Comparison of ENCODE assay signal across 6 cellular contexts in the genomic region with DNA sequence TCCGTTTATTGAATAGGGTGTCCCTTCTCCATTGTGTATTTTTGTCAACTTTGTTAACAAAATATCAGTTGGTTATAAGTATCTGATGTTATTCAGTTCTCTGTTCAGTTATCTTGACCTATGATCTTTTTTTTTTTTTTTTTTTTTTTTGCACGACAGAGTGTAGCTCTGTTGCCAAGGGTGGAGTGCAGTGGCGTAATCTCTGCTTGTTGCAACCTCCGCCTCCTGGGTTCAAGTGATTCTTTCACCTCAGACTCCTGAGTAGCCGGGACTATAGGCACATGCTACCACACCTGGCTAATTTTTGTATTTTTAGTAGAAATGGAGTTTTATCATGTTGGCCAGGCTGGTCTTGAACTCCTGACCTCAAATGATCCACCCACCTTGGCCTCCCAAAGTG.
"Had no signal": no experiment of that assay in that cellular context is flagged by ENCODE, and none has a peak within 500 bp of the region (broad histone marks: within the 10 kb centered on the region; RNA-seq: fewer than 3 reads in every experiment).

No MANE protein-coding gene starts in this region.

- ATAC-seq: HepG2, K562 had no signal

- H3K27ac ChIP-seq: HL-60 had no signal

- DNase-seq: IMR-90, KBM-7, KG1 had no signal
